ENCODE assay signal across 2 cellular contexts in the genomic region with DNA sequence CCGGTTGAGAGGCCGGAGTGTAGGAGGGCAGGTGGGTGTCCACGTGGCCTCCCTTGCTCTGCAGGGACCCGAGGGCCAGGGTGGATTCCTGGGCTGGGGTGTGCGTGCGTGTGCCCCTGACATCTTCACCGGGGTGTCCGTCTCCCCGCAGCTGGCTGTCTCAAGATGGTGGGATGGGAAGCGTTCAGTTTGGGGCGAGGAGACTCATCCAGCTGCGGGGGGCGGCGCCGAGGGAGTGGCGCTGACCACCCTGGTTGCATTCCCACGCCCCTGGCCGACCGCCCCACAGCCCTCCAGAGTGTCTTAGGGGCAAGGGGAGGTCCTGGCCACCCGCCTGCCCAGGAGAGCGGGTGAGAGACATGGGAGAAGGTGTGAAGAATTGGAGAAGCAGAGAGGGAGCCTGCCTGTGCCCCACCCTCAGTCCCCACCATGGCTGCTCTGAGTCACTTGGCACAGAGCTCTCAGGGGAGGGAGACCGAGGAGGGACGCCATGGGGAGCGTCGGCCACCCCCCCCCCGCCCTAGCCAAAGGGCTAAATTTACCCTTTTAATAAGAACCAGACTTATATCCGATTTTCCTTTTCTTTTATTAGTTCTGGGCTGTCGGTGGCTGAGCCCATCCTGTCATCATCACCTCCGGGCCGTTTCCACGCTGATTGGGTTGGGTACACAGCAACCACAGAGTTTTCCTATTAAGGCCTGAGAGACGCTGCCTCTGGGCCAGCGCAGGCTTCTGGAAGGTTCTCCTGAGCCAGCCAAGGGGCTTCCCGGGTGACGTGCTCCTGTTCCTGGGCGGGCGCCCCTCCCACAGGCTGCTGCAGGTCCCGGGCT.
TF ChIP-seq lines count a peak whose summit lies in the region.

No MANE protein-coding gene starts in this region.

TF ChIP-seq in A549, 52 proteins besides CTCF, POLR2A, EP300 and RAD21:
- TF ChIP-seq MAX (IDR thresholded peaks at IDR 0.05), result 0 out of 2 replicates have a peak, but pooled peaks have one; percentile 25
- no peak for TF ChIP-seq JUN (IDR thresholded peaks at IDR 0.05)
TF ChIP-seq in A549: peak in this region for 1.

TF ChIP-seq in IMR-90, 13 proteins besides CTCF, POLR2A, EP300 and RAD21 (continued from another document):
- TF ChIP-seq, protein P1, sequence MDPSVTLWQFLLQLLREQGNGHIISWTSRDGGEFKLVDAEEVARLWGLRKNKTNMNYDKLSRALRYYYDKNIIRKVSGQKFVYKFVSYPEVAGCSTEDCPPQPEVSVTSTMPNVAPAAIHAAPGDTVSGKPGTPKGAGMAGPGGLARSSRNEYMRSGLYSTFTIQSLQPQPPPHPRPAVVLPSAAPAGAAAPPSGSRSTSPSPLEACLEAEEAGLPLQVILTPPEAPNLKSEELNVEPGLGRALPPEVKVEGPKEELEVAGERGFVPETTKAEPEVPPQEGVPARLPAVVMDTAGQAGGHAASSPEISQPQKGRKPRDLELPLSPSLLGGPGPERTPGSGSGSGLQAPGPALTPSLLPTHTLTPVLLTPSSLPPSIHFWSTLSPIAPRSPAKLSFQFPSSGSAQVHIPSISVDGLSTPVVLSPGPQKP (IDR thresholded peaks at IDR 0.05; ENCODE audit: borderline replicate concordance, low read depth, low read length), result no peak
- TF ChIP-seq MAZ (IDR thresholded peaks at IDR 0.05; ENCODE audit: borderline replicate concordance, low read depth, low read length), result peak; percentile 35; the same call in 1 of the 2 replicates
- TF ChIP-seq CEBPB (IDR thresholded peaks at IDR 0.05; ENCODE audit: low read depth, low read length), result no peak
TF ChIP-seq in IMR-90: peak in this region for 1.
